18 cellular contexts compared by ENCODE assay signal in genomic region chr22:35997438-35997837, GRCh38. TPM values are rescaled to one million over a fixed set of nuclear protein-coding genes. Genes with fewer than 3 reads are reported as not detected.
DNase-seq lines count a peak whose midpoint lies in the region; ATAC-seq, FAIRE-seq and TF ChIP-seq lines count a peak whose summit lies in the region.
"Had no signal": no experiment of that assay in that cellular context is flagged by ENCODE, and none has a peak within 500 bp of the region (broad histone marks: within the 10 kb centered on the region; RNA-seq: fewer than 3 reads in every experiment).

No MANE protein-coding gene starts in this region.

- no peaks in the 10 kb centered on the region for H3K9me3 Mint-ChIP-seq in activated T-helper 17 cell treated with anti-CD3 and anti-CD28 coated beads, Interleukin-2, amount 50 U/mL, for 72 hours
- H3K9me3 Mint-ChIP-seq: activated naive CD8-positive, alpha-beta T cell treated with anti-CD3 and anti-CD28 coated beads, Interleukin-2, amount 50 U/mL, for 24 hours; activated T-helper 1 cell treated with anti-CD3 and anti-CD28 coated beads, Interleukin-12 subunit alpha, Interleukin-12 subunit beta, Interleukin-2, Interleukin-4 antibody, amounts not matched to agents 30 ng/mL and 10 ng/mL and 1 ng/mL, durations not matched to agents 14 hours and 24 hours and 36 hours; CD4-positive, alpha-beta memory T cell; type B pancreatic cell had no signal

- ATAC-seq in activated T-helper 17 cell treated with anti-CD3 and anti-CD28 coated beads, Interleukin-2, amount 50 U/mL, for 72 hours (replicated peaks) = no peak
- ATAC-seq in GM18502 (IDR thresholded peaks at IDR 0.05; ENCODE audit: poor library complexity, unreplicated experiment) = no peak
- ATAC-seq: activated naive CD8-positive, alpha-beta T cell treated with anti-CD3 and anti-CD28 coated beads, Interleukin-2, amount 50 U/mL, for 24 hours had no signal

- POLR2A ChIA-PET in endothelial cell of umbilical vein (lab: Charles Lee) = no interaction called here

- H3K36me3 Mint-ChIP-seq in activated T-helper 17 cell treated with anti-CD3 and anti-CD28 coated beads, Interleukin-2, amount 50 U/mL, for 72 hours (ENCODE audit: low read depth) = no peaks in the 10 kb centered on the region
- H3K36me3 Mint-ChIP-seq: CD4-positive, alpha-beta memory T cell had no signal

- H3K36me3 ChIP-seq in SK-N-MC (ENCODE audit: insufficient read depth, low read length) = peaks cover 9% of the 10 kb centered on the region
- H3K36me3 ChIP-seq in endothelial cell of umbilical vein (ENCODE audit: control insufficient read depth in 2 of 2, extremely low read depth in 1 of 2, insufficient read depth in 2 of 2, low read length in 2 of 2) = no peaks in the 10 kb centered on the region
- no peaks in the 10 kb centered on the region for H3K36me3 ChIP-seq in muscle layer of duodenum (ENCODE audit: control insufficient read depth in 1 of 2, insufficient read depth in 2 of 2, low read length in 2 of 2)
- H3K36me3 ChIP-seq: ovary had no signal

- DNase-seq in SK-N-MC (ENCODE audit: low read depth, low spot score) = no peak
- peak; percentile 81 for DNase-seq in endothelial cell of umbilical vein (ENCODE audit: low read depth, low spot score)
- no peak for DNase-seq in HUDEP-2 (lab: John Stamatoyannopoulos, UW; ENCODE audit: unreplicated experiment in 76 of 76)
- no peak for DNase-seq in NCI-H524 treated with DMSO at 0.1 percent for 48 hours (lab: John Stamatoyannopoulos, UW)
- DNase-seq: activated CD4-positive, CD25-positive, alpha-beta regulatory T cell; activated CD8-positive, alpha-beta memory T cell treated with anti-CD3 and anti-CD28 coated beads for 24 hours; activated naive CD8-positive, alpha-beta T cell treated with anti-CD3 and anti-CD28 coated beads, Interleukin-2, amount 50 U/mL, for 24 hours; CD4-positive, alpha-beta memory T cell; NCI-H1105; small intestine had no signal

- peak; percentile 96 for FAIRE-seq in A204.1 (lab: Jason Lieb, UNC)
- peak; percentile 91 for FAIRE-seq in endothelial cell of umbilical vein (lab: Jason Lieb, UNC)
- FAIRE-seq: small intestine had no signal

- H3K4me2 ChIP-seq in endothelial cell of umbilical vein (ENCODE audit: insufficient read depth, low read length) = peak overlapping the region; percentile 20

- no peaks in the 10 kb centered on the region for H3K27me3 Mint-ChIP-seq in activated T-helper 17 cell treated with anti-CD3 and anti-CD28 coated beads, Interleukin-2, amount 50 U/mL, for 72 hours
- H3K27me3 Mint-ChIP-seq: type B pancreatic cell had no signal

- peaks cover 24% of the 10 kb centered on the region for H3K4me1 ChIP-seq in endothelial cell of umbilical vein (ENCODE audit: control insufficient read depth, extremely low read depth, insufficient read depth, low read length)
- H3K4me1 ChIP-seq in muscle layer of duodenum (ENCODE audit: control insufficient read depth in 1 of 2, insufficient read depth in 2 of 2, low read length in 2 of 2) = peaks cover 0 to 33% of the 10 kb centered on the region in 2 donors

- H3K27me3 ChIP-seq in endothelial cell of umbilical vein (ENCODE audit: control insufficient read depth in 2 of 2, insufficient read depth in 2 of 2, low read length in 2 of 2) = no peaks in the 10 kb centered on the region
- H3K27me3 ChIP-seq in muscle layer of duodenum (ENCODE audit: low read depth, low read length) = no peaks in the 10 kb centered on the region
- H3K27me3 ChIP-seq: ovary had no signal

- intact Hi-C loops in endothelial cell of umbilical vein (cut with micrococcal nuclease) = loop anchor here (5.0 kb wide), 1 partner anchor 35 kb away; no protein-coding TSS in a partner anchor

- CTCF ChIA-PET in endothelial cell of umbilical vein (lab: Charles Lee) = interaction anchor here (1.0 to 2.6 kb wide), 2 partner anchors 21 to 68 kb away, joined by 3 to 14 read pairs; no protein-coding TSS in a partner anchor

- no TSS peak for BruUV-seq in endothelial cell of umbilical vein (replicated peaks; lab: Mats Ljungman, UMichigan)

- H4K20me1 ChIP-seq in endothelial cell of umbilical vein (replicated peaks; ENCODE audit: control insufficient read depth, extremely low read depth, insufficient read depth, low read length) = no peaks in the 10 kb centered on the region

- no peak overlapping the region for H2AFZ ChIP-seq in endothelial cell of umbilical vein (ENCODE audit: low read depth, low read length)

- no peak for TF ChIP-seq POLR2A in endothelial cell of umbilical vein (IDR thresholded peaks at IDR 0.05; ENCODE audit: low read depth, low read length)

- H3K79me2 ChIP-seq in endothelial cell of umbilical vein (ENCODE audit: control insufficient read depth, insufficient read depth, low read length) = peaks cover 25% of the 10 kb centered on the region

- H3K9ac ChIP-seq in SK-N-MC (ENCODE audit: insufficient read length) (no peak overlapping the region), endothelial cell of umbilical vein (replicated peaks; ENCODE audit: extremely low read depth, insufficient read depth, low read length) (no peak overlapping the region)

- no peaks in the 10 kb centered on the region for H3K9me1 ChIP-seq in endothelial cell of umbilical vein (replicated peaks; ENCODE audit: control insufficient read depth, extremely low read depth, insufficient read depth, low read length)

- no peak for TF ChIP-seq CTCF in endothelial cell of umbilical vein (IDR thresholded peaks at IDR 0.05; ENCODE audit: extremely low read depth in 1 of 2, insufficient read depth in 1 of 2, low read depth in 1 of 2, low read length in 2 of 2)

- no peaks in the 10 kb centered on the region for H3K4me1 Mint-ChIP-seq in activated T-helper 17 cell treated with anti-CD3 and anti-CD28 coated beads, Interleukin-2, amount 50 U/mL, for 72 hours
- H3K4me1 Mint-ChIP-seq: activated naive CD8-positive, alpha-beta T cell treated with anti-CD3 and anti-CD28 coated beads, Interleukin-2, amount 50 U/mL, for 24 hours; CD4-positive, alpha-beta memory T cell had no signal

- no peak overlapping the region for H3K27ac Mint-ChIP-seq in activated T-helper 17 cell treated with anti-CD3 and anti-CD28 coated beads, Interleukin-2, amount 50 U/mL, for 72 hours
- H3K27ac Mint-ChIP-seq: activated naive CD8-positive, alpha-beta T cell treated with anti-CD3 and anti-CD28 coated beads, Interleukin-2, amount 50 U/mL, for 24 hours; activated T-helper 1 cell treated with anti-CD3 and anti-CD28 coated beads, Interleukin-12 subunit alpha, Interleukin-12 subunit beta, Interleukin-2, Interleukin-4 antibody, amounts not matched to agents 30 ng/mL and 10 ng/mL and 1 ng/mL, durations not matched to agents 14 hours and 24 hours and 36 hours; CD4-positive, alpha-beta memory T cell; type B pancreatic cell had no signal

- H3K9me3 ChIP-seq in SK-N-MC (ENCODE audit: low read depth, low read length) = no peaks in the 10 kb centered on the region
- no peaks in the 10 kb centered on the region for H3K9me3 ChIP-seq in endothelial cell of umbilical vein (replicated peaks; ENCODE audit: control insufficient read depth, insufficient read depth, low read length)
- H3K9me3 ChIP-seq in muscle layer of duodenum (ENCODE audit: control insufficient read depth in 1 of 2, low read length in 2 of 2) = no peaks in the 10 kb centered on the region
- H3K9me3 ChIP-seq: ovary had no signal

- H3K27ac ChIP-seq in SK-N-MC (0 out of 2 replicates have a peak overlapping the region, but pooled peaks have one; percentile 26), endothelial cell of umbilical vein (ENCODE audit: insufficient read depth, low read depth, low read length) (no peak overlapping the region), muscle layer of duodenum (ENCODE audit: low read length) (peak overlapping the region; percentile 54)
- H3K27ac ChIP-seq: RWPE1 had no signal

- H3K4me3 ChIP-seq in SK-N-MC (no peak overlapping the region), endothelial cell of umbilical vein (replicated peaks in 1 of 3; ENCODE audit: insufficient read depth in 1 of 3, low read depth in 1 of 3, low read length in 3 of 3) (no peak overlapping the region), muscle layer of duodenum (ENCODE audit: low read depth in 1 of 2, low read length in 2 of 2) (no peak overlapping the region)
- H3K4me3 ChIP-seq: ovary had no signal

- H3K4me3 Mint-ChIP-seq in activated T-helper 17 cell treated with anti-CD3 and anti-CD28 coated beads, Interleukin-2, amount 50 U/mL, for 72 hours = no peak overlapping the region
- H3K4me3 Mint-ChIP-seq: activated naive CD8-positive, alpha-beta T cell treated with anti-CD3 and anti-CD28 coated beads, Interleukin-2, amount 50 U/mL, for 24 hours; activated T-helper 1 cell treated with anti-CD3 and anti-CD28 coated beads, Interleukin-12 subunit alpha, Interleukin-12 subunit beta, Interleukin-2, Interleukin-4 antibody, amounts not matched to agents 30 ng/mL and 10 ng/mL and 1 ng/mL, durations not matched to agents 14 hours and 24 hours and 36 hours; CD4-positive, alpha-beta memory T cell; type B pancreatic cell had no signal

- dilution Hi-C loops in endothelial cell of umbilical vein (cut with MboI; ENCODE audit: extremely low pct_ligation_motif_present, low sequenced_read_pairs) = no loop called here

TF ChIP-seq in endothelial cell of umbilical vein, 7 proteins besides CTCF, POLR2A, EP300 and RAD21:
- TF ChIP-seq FOS (IDR thresholded peaks at IDR 0.05; ENCODE audit: borderline replicate concordance, insufficient read depth, low read length) = peak; percentile 78
- peak; percentile 63 for TF ChIP-seq JUN (IDR thresholded peaks at IDR 0.05; ENCODE audit: borderline replicate concordance, insufficient read depth, insufficient read length, low read depth)
- TF ChIP-seq MAX (IDR thresholded peaks at IDR 0.05; ENCODE audit: insufficient read depth, insufficient read length) = no peak

RNA-seq across cellular contexts. Expression of gene RBFOX2, which starts 31.2 kb away (rescaled TPM):
- 125 and 129 TPM in 2 replicates for total RNA-seq in endothelial cell of umbilical vein
- 142 and 153 TPM in 2 replicates for polyA plus RNA-seq in endothelial cell of umbilical vein
- polyA plus RNA-seq in endothelial cell of umbilical vein (2011; cell fraction: cytosol; rRNA removed) = 107 and 109 TPM in 2 replicates
- polyA plus RNA-seq in endothelial cell of umbilical vein (2011; cell fraction: nucleus; rRNA removed) = 189 and 208 TPM in 2 replicates
- 88.6 and 110 TPM in 2 replicates for polyA plus RNA-seq in endothelial cell of umbilical vein (2012)
- 280 and 290 TPM in 2 replicates for polyA minus RNA-seq in endothelial cell of umbilical vein
- 34.8 TPM for polyA minus RNA-seq in endothelial cell of umbilical vein (2011; cell fraction: cytosol; rRNA and poly(A)+ RNA removed)
- 201 and 226 TPM in 2 replicates for polyA minus RNA-seq in endothelial cell of umbilical vein (2011; cell fraction: nucleus; rRNA and poly(A)+ RNA removed)
- total RNA-seq in activated T-helper 17 cell treated with anti-CD3 and anti-CD28 coated beads, Interleukin-2, amount 50 U/mL, for 72 hours = 1 to 10 TPM; 4.0 to 4.3 TPM

Comparison
In these comparisons a context has a peak if more than half of its experiments do, and no peak if none do; other contexts are left out.
1. RNA of gene RBFOX2, which starts 31.2 kb away (total RNA-seq): 125 to 129 TPM in endothelial cell of umbilical vein; 4.0 to 4.3 TPM in activated T-helper 17 cell treated with anti-CD3 and anti-CD28 coated beads, Interleukin-2, amount 50 U/mL, for 72 hours; every median in the first group is over 10 times any median in the second.